Comparison of ENCODE assay signal across 7 cellular contexts in the genomic region with DNA sequence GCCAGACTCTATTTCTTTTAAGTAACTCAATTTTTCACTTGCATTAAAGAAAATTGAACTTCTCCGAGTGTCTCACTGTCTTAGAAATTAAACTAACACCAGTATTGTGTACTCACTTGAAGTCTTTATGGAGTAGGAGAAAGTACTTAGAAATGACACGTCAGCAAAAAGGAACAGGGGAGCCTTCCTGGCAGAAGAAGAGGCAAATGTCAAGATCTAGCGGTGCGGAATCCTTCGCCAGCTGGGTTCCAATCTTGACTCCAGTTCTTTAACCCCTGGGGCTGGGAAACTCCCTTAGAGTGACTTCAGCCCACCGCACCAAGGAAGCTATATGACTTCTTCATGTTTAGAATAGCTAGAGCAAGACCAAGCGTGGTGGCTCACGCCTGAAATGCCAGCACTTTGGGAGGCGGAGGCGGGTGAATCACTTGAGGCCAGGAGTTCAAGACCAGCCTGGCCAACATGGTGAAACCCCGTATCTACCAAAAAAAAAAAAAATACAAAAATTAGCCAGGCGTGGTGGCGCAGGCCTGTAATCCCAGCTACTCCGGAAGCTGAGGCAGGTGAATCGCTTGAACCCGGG. TPM values are rescaled to one million over a fixed set of nuclear protein-coding genes. Genes with fewer than 3 reads are reported as not detected.
DNase-seq lines count a peak whose midpoint lies in the region; ATAC-seq and TF ChIP-seq lines count a peak whose summit lies in the region.

No MANE protein-coding gene starts in this region.

- peak overlapping the region; percentile 94 for H3K4me3 ChIP-seq in fibroblast of mammary gland (ENCODE audit: control insufficient read depth, low read depth, low read length)

- peaks cover 4% of the 10 kb centered on the region for H3K9me3 Mint-ChIP-seq in activated CD8-positive, alpha-beta T cell treated with anti-CD3 and anti-CD28 coated beads, Interleukin-2, amount 10 ng/mL, durations not matched to agents 7 days and 5 days (ENCODE audit: insufficient read depth)

- no peaks in the 10 kb centered on the region for H3K27me3 Mint-ChIP-seq in activated CD8-positive, alpha-beta T cell treated with anti-CD3 and anti-CD28 coated beads, Interleukin-2, amount 10 ng/mL, durations not matched to agents 7 days and 5 days (ENCODE audit: low read depth)

- DNase-seq in HK-2 (ENCODE audit: unreplicated experiment) (peak; percentile 6), fibroblast of mammary gland (ENCODE audit: low read depth) (peak; percentile 48), retina (peak; percentile 28)
- DNase-seq in activated CD8-positive, alpha-beta T cell treated with anti-CD3 and anti-CD28 coated beads, Interleukin-2, amount 10 ng/mL, durations not matched to agents 7 days and 5 days = peak; percentile 35

- CTCF ChIA-PET in activated CD8-positive, alpha-beta T cell treated with anti-CD3 and anti-CD28 coated beads, Interleukin-2, amount 10 ng/mL, durations not matched to agents 7 days and 5 days (lab: Charles Lee) = interaction anchor here (0.6 to 3.6 kb wide), 16 partner anchors 9 to 403 kb away, joined by 3 to 36 read pairs (median 5); partner anchors contain the start of genes ARHGDIB, ATF7IP, C12orf60 and WBP11

- H3K27ac Mint-ChIP-seq in activated CD8-positive, alpha-beta T cell treated with anti-CD3 and anti-CD28 coated beads, Interleukin-2, amount 10 ng/mL, durations not matched to agents 7 days and 5 days = peak overlapping the region; percentile 99

- peaks cover 54% of the 10 kb centered on the region for H3K36me3 Mint-ChIP-seq in activated CD8-positive, alpha-beta T cell treated with anti-CD3 and anti-CD28 coated beads, Interleukin-2, amount 10 ng/mL, durations not matched to agents 7 days and 5 days (ENCODE audit: low read depth)

- TF ChIP-seq CTCF in fibroblast of mammary gland (conservative IDR thresholded peaks at IDR 0.05; ENCODE audit: control insufficient read depth, insufficient read depth, low read depth, low read length) = no peak

- POLR2A ChIA-PET in activated CD8-positive, alpha-beta T cell treated with anti-CD3 and anti-CD28 coated beads, Interleukin-2, amount 10 ng/mL, durations not matched to agents 7 days and 5 days (lab: Charles Lee) = interaction anchor here (0.8 to 7.5 kb wide), 8 partner anchors 12 to 548 kb away, joined by 3 to 175 read pairs (median 9); partner anchors contain the start of genes ARHGDIB, C12orf60 and WBP11

- no peak for ATAC-seq in activated CD8-positive, alpha-beta T cell treated with anti-CD3 and anti-CD28 coated beads, Interleukin-2, amount 10 ng/mL, durations not matched to agents 7 days and 5 days
- ATAC-seq in HG03039 (IDR thresholded peaks at IDR 0.05; ENCODE audit: unreplicated experiment) (no peak), GM21786 (IDR thresholded peaks at IDR 0.05; ENCODE audit: unreplicated experiment) (no peak), GM19324 (IDR thresholded peaks at IDR 0.05; ENCODE audit: low FRiP score, unreplicated experiment) (no peak)

- H3K4me1 Mint-ChIP-seq in activated CD8-positive, alpha-beta T cell treated with anti-CD3 and anti-CD28 coated beads, Interleukin-2, amount 10 ng/mL, durations not matched to agents 7 days and 5 days (ENCODE audit: low read depth) = peaks cover 44% of the 10 kb centered on the region

- peak overlapping the region; percentile 99 for H3K4me3 Mint-ChIP-seq in activated CD8-positive, alpha-beta T cell treated with anti-CD3 and anti-CD28 coated beads, Interleukin-2, amount 10 ng/mL, durations not matched to agents 7 days and 5 days

RNA-seq across cellular contexts. Expression of gene WBP11, which starts 34.4 kb away (rescaled TPM):
- 10 to 100 TPM; 98.2 to 98.6 TPM for total RNA-seq in activated CD8-positive, alpha-beta T cell treated with anti-CD3 and anti-CD28 coated beads, Interleukin-2, amount 10 ng/mL, durations not matched to agents 7 days and 5 days

RNA-seq across cellular contexts. Expression of gene C12orf60, which starts 34.6 kb away (rescaled TPM):
- 1 to 10 TPM; 1.4 to 1.5 TPM for total RNA-seq in activated CD8-positive, alpha-beta T cell treated with anti-CD3 and anti-CD28 coated beads, Interleukin-2, amount 10 ng/mL, durations not matched to agents 7 days and 5 days

RNA-seq across cellular contexts. Expression of gene SMCO3, which starts 45.1 kb away (rescaled TPM):
- not detected for total RNA-seq in activated CD8-positive, alpha-beta T cell treated with anti-CD3 and anti-CD28 coated beads, Interleukin-2, amount 10 ng/mL, durations not matched to agents 7 days and 5 days
